8 cellular contexts compared by ENCODE assay signal in the genomic region with DNA sequence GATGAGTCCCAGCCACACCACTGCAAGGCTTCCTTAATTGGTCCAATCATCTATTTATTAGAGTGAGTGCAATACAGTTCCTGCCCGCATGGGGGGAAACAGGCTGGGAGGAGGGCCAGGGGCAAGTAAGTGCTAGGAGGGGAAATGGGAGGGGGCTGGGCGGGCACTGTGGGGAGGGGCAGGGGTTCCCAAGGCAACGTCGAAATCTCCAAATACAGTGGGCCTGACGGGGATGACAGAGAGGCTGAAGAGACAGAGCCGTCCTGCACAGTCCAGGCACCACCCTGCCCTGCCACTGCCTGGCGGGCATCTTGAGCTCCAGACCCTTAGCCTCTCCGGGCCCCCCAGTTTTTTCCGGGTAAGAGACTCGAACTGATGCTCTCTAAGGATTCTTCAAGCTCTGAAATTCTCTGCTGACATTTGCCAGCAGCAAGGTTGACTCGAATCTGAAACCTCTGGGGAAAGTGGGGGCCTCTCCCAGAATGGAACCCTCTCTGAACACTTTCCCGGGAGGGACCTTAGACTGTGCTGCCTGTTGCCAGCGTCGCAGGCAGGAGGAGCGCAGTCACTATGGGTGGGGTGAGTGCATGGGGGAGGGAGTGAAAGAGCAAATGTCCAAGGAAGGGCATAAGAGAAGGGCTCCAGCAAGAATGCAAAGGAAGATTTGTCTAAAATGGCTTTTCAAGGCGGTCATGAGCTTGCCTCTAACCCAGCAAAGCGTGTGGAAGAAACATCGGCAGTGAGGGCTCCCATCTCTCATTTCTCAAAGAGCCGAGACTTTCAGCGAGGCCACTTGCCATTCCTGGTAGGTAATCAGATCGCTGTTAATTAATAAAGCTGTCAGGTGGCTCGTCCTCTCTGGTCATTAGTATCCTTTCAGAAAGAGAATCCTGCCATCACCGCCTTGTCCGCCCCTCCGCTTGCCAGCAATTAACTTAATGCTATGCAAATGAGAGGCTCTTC.
DNase-seq lines count a peak whose midpoint lies in the region; ATAC-seq and TF ChIP-seq lines count a peak whose summit lies in the region.

No MANE protein-coding gene starts in this region.

- H3K27ac ChIP-seq in esophagus squamous epithelium: peak overlapping the region; percentile 79 to 88 (median 80)
- H3K27ac ChIP-seq in naive thymus-derived CD4-positive, alpha-beta T cell (ENCODE audit: low read depth, low read length): peak overlapping the region; percentile 77

- peaks cover 8 to 37% (median 27%) of the 10 kb centered on the region in 7 donors for H3K4me1 Mint-ChIP-seq in naive thymus-derived CD4-positive, alpha-beta T cell
- H3K4me1 Mint-ChIP-seq in stimulated activated naive CD8-positive, alpha-beta T cell treated with anti-CD3 and anti-CD28 coated beads, Interleukin-15, Interleukin-2, amounts not matched to agents 100 ng/mL and 50 ng/mL, for 24 hours (ENCODE audit: low read depth): peaks cover 14% of the 10 kb centered on the region

- peaks cover 0 to 20% (median 0%) of the 10 kb centered on the region in 5 donors for H3K27me3 Mint-ChIP-seq in naive thymus-derived CD4-positive, alpha-beta T cell
- no peaks in the 10 kb centered on the region for H3K27me3 Mint-ChIP-seq in stimulated activated naive CD8-positive, alpha-beta T cell treated with anti-CD3 and anti-CD28 coated beads, Interleukin-15, Interleukin-2, amounts not matched to agents 100 ng/mL and 50 ng/mL, for 24 hours

- no peaks in the 10 kb centered on the region for H3K27me3 ChIP-seq in esophagus squamous epithelium
- H3K27me3 ChIP-seq in naive thymus-derived CD4-positive, alpha-beta T cell (ENCODE audit: control insufficient read depth in 2 of 2, insufficient read depth in 2 of 2, low read length in 2 of 2): no peaks in the 10 kb centered on the region

- 0% methylated on average over 11 to 21 of the region's 25 CpGs for WGBS in esophagus squamous epithelium, 2 donors

- H3K4me3 ChIP-seq in esophagus squamous epithelium: peak overlapping the region; percentile 72 to 87 (median 80)
- H3K4me3 ChIP-seq in naive thymus-derived CD4-positive, alpha-beta T cell (ENCODE audit: low read length): peak overlapping the region; percentile 86

- POLR2A ChIA-PET in naive thymus-derived CD4-positive, alpha-beta T cell (lab: Charles Lee): interaction anchor here (0.5 to 2.0 kb wide), 7 partner anchors 21 to 365 kb away, joined by 3 to 11 read pairs (median 3); a partner anchor contains a TSS

- H3K9me3 Mint-ChIP-seq in naive thymus-derived CD4-positive, alpha-beta T cell: peaks cover 0 to 8% (median 0%) of the 10 kb centered on the region in 11 donors
- H3K9me3 Mint-ChIP-seq in stimulated activated naive CD8-positive, alpha-beta T cell treated with anti-CD3 and anti-CD28 coated beads, Interleukin-15, Interleukin-2, amounts not matched to agents 100 ng/mL and 50 ng/mL, for 24 hours: peaks cover 8% of the 10 kb centered on the region

- intact Hi-C loops in esophagus squamous epithelium (cut with DNase I): no loop called here
- intact Hi-C loops in naive thymus-derived CD4-positive, alpha-beta T cell (cut with micrococcal nuclease): loop anchor here (1.0 to 10.0 kb wide), 6 partner anchors 31 to 688 kb away; a partner anchor contains a TSS

- peak; percentile 61 for ATAC-seq in HG03175 (IDR thresholded peaks at IDR 0.05; ENCODE audit: unreplicated experiment)
- ATAC-seq in naive thymus-derived CD4-positive, alpha-beta T cell: peak; percentile 86

- peak overlapping the region; percentile 95 to 100 (median 98) for H3K4me3 Mint-ChIP-seq in naive thymus-derived CD4-positive, alpha-beta T cell
- peak overlapping the region; percentile 94 for H3K4me3 Mint-ChIP-seq in stimulated activated naive CD8-positive, alpha-beta T cell treated with anti-CD3 and anti-CD28 coated beads, Interleukin-15, Interleukin-2, amounts not matched to agents 100 ng/mL and 50 ng/mL, for 24 hours

- peak overlapping the region; percentile 90 to 99 (median 97) for H3K27ac Mint-ChIP-seq in naive thymus-derived CD4-positive, alpha-beta T cell
- peak overlapping the region; percentile 96 for H3K27ac Mint-ChIP-seq in stimulated activated naive CD8-positive, alpha-beta T cell treated with anti-CD3 and anti-CD28 coated beads, Interleukin-15, Interleukin-2, amounts not matched to agents 100 ng/mL and 50 ng/mL, for 24 hours

- TF ChIP-seq POLR2A in esophagus squamous epithelium (IDR thresholded peaks at IDR 0.05): no peak

- DNase-seq in activated gamma-delta T cell treated with Interleukin-2 at 50 U/mL for 16 hours (peak; percentile 54), activated gamma-delta T cell (lab: John Stamatoyannopoulos, UW) (no peak), NOMO-1 (lab: John Stamatoyannopoulos, UW; ENCODE audit: unreplicated experiment in 2 of 2) (peak; percentile 49 to 65), activated T-cell treated with anti-CD3 and anti-CD28 coated beads for 48 hours (ENCODE audit: low read depth) (peak; percentile 45), esophagus squamous epithelium (lab: John Stamatoyannopoulos, UW) (peak; percentile 18)
- peak in 8 of 9 donors; percentile 42 to 69 (median 60) for DNase-seq in naive thymus-derived CD4-positive, alpha-beta T cell

- H3K4me1 ChIP-seq in esophagus squamous epithelium: peaks cover 2 to 21% (median 11%) of the 10 kb centered on the region in 3 donors
- peaks cover 3 to 9% of the 10 kb centered on the region in 2 donors for H3K4me1 ChIP-seq in naive thymus-derived CD4-positive, alpha-beta T cell (ENCODE audit: control insufficient read depth in 2 of 2, insufficient read depth in 2 of 2, low read length in 2 of 2)

- H3K9me3 ChIP-seq in esophagus squamous epithelium: no peaks in the 10 kb centered on the region
- H3K9me3 ChIP-seq in naive thymus-derived CD4-positive, alpha-beta T cell (ENCODE audit: control insufficient read depth in 2 of 3, low read length in 3 of 3): no peaks in the 10 kb centered on the region

- H3K36me3 Mint-ChIP-seq in naive thymus-derived CD4-positive, alpha-beta T cell: peaks cover 0 to 15% (median 0%) of the 10 kb centered on the region in 5 donors
- peaks cover 9% of the 10 kb centered on the region for H3K36me3 Mint-ChIP-seq in stimulated activated naive CD8-positive, alpha-beta T cell treated with anti-CD3 and anti-CD28 coated beads, Interleukin-15, Interleukin-2, amounts not matched to agents 100 ng/mL and 50 ng/mL, for 24 hours (ENCODE audit: low read depth)

- no peaks in the 10 kb centered on the region for H3K36me3 ChIP-seq in esophagus squamous epithelium
- peaks cover 0 to 6% (median 0%) of the 10 kb centered on the region in 3 experiments for H3K36me3 ChIP-seq in naive thymus-derived CD4-positive, alpha-beta T cell (ENCODE audit: control insufficient read depth in 2 of 3, insufficient read depth in 3 of 3, low read length in 3 of 3)

- peak; percentile 26 to 57 (median 46) for TF ChIP-seq CTCF in esophagus squamous epithelium (IDR thresholded peaks at IDR 0.05)

- CTCF ChIA-PET in naive thymus-derived CD4-positive, alpha-beta T cell (lab: Charles Lee): interaction anchor here (0.7 to 1.6 kb wide), 3 partner anchors 27 to 121 kb away, joined by 3 to 5 read pairs (median 4); no protein-coding TSS in a partner anchor
